ENCODE assay signal across 21 cellular contexts in the genomic region with DNA sequence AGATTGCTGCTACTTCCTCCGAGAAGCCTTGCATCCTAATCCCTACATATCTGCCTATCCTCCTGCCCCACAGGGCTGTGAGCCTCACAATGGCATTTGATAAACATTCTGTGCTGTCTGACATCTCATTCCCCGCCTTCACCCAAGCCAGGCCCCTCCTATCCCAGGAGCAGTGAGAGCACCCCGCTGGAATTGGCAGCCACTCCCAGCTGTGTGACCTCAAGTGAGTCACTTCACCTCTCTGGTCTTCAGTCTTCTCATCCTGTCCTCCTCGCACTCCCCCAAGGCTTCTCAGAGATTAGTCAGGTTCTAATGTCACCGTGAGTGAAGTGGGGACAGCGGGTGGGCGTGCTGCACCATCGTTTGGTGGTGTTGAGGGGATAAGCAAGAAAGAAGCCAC.
DNase-seq lines count a peak whose midpoint lies in the region; ATAC-seq, FAIRE-seq and TF ChIP-seq lines count a peak whose summit lies in the region.
"Had no signal": no experiment of that assay in that cellular context is flagged by ENCODE, and none has a peak within 500 bp of the region (broad histone marks: within the 10 kb centered on the region; RNA-seq: fewer than 3 reads in every experiment).

No MANE protein-coding gene starts in this region.

- no peaks in the 10 kb centered on the region for H3K9me3 ChIP-seq in A549
- H3K9me3 ChIP-seq in HCT116 (ENCODE audit: control insufficient read depth in 1 of 2, insufficient read depth in 1 of 2, low read depth in 1 of 2, low read length in 2 of 2): no peaks in the 10 kb centered on the region
- no peaks in the 10 kb centered on the region for H3K9me3 ChIP-seq in MM.1S (replicated peaks; ENCODE audit: insufficient read depth, low read length)
- H3K9me3 ChIP-seq: vagina had no signal

- CTCF ChIA-PET in A549 (lab: Yijun Ruan, JAX) (no interaction called here), HCT116 (lab: Charles Lee) (no interaction called here)

- intact Hi-C loops in HCT116 (cut with micrococcal nuclease): no loop called here

- DNase-seq in A549 (ENCODE audit: low read depth in 1 of 2, low spot score in 1 of 2): peak in 1 of 2 experiments; percentile 24
- no peak for DNase-seq in HCT116 (ENCODE audit: low read depth, low spot score)
- peak; percentile 49 for DNase-seq in T1000 (lab: John Stamatoyannopoulos, UW)
- DNase-seq in fibroblast of villous mesenchyme (ENCODE audit: low read depth): peak; percentile 11
- DNase-seq in MM.1S: no peak
- DNase-seq in HPDE6-E6E7 (ENCODE audit: extremely low spot score): no peak
- no peak for DNase-seq in activated CD4-positive, alpha-beta T cell treated with anti-CD3 and anti-CD28 coated beads for 48 hours
- DNase-seq: activated naive CD4-positive, alpha-beta T cell treated with anti-CD3 and anti-CD28 coated beads for 36 hours; CD4-positive, CD25-positive, alpha-beta regulatory T cell; DMS 273 treated with DMSO at 0.1 percent for 48 hours; Karpas-422; left colon; midbrain; NCI-H1105 treated with DMSO at 0.1 percent for 48 hours; NCI-H2107; NCI-H510A treated with DMSO at 0.1 percent for 48 hours; nephron progenitor cell had no signal

- H4K20me1 ChIP-seq in HCT116 (ENCODE audit: insufficient read depth) (no peaks in the 10 kb centered on the region), MM.1S (ENCODE audit: insufficient read depth, low read length) (no peaks in the 10 kb centered on the region)

- no peak for TF ChIP-seq POLR2A in A549 (IDR thresholded peaks at IDR 0.05; ENCODE audit: low read length)
- TF ChIP-seq POLR2A in HCT116 (IDR thresholded peaks at IDR 0.05; ENCODE audit: borderline replicate concordance, extremely low read depth, insufficient read depth, insufficient read length): no peak

- ATAC-seq in A549 (peak in 1 of 2 experiments; percentile 47; a peak in 3 of 6 replicates), HCT116 (peak; percentile 90), HG03432 (IDR thresholded peaks at IDR 0.05; ENCODE audit: unreplicated experiment) (no peak)
- ATAC-seq: left colon had no signal

- WGBS in A549 (ENCODE audit: missing lambda C conversion rate): 3% methylated on average over 8 of the region's 8 CpGs

- TF ChIP-seq RAD21 in A549 (conservative IDR thresholded peaks at IDR 0.05 in 1 of 2, IDR thresholded peaks at IDR 0.05 in 1 of 2): no peak
- no peak for TF ChIP-seq RAD21 in HCT116 (IDR thresholded peaks at IDR 0.05; ENCODE audit: low read depth)

- H3K9ac ChIP-seq in HCT116 (ENCODE audit: low read length) (no peak overlapping the region), MM.1S (ENCODE audit: low read length) (no peak overlapping the region)

- POLR2A ChIA-PET in A549 (lab: Yijun Ruan, JAX) (no interaction called here), HCT116 (lab: Charles Lee) (no interaction called here)

- RAD21 ChIA-PET in HCT116 (lab: Charles Lee; ENCODE audit: low non-redundant PET in 1 of 2, low total read pairs in 2 of 2, uncharacterized antibody in 2 of 2, unreplicated experiment in 2 of 2): interaction anchor here in 1 of 2 experiments (0.7 kb wide), 1 partner anchor 257 kb away, joined by 4 read pairs; no protein-coding TSS in a partner anchor

- H3K4me1 ChIP-seq in A549 (0 out of 3 replicates have a peak, but pooled peaks cover 4% of the 10 kb centered on the region), HCT116 (ENCODE audit: control insufficient read depth in 1 of 2, insufficient read depth in 2 of 2, low read length in 2 of 2) (peaks cover 16 to 24% of the 10 kb centered on the region in 2 experiments), MM.1S (ENCODE audit: low read length) (no peaks in the 10 kb centered on the region)
- H3K4me1 ChIP-seq: vagina had no signal

- no TSS peak for BruUV-seq in HCT116 (replicated peaks; lab: Mats Ljungman, UMichigan)

- no peak overlapping the region for H3K4me3 ChIP-seq in A549
- H3K4me3 ChIP-seq in HCT116 (replicated peaks in 1 of 2; ENCODE audit: low read depth in 1 of 2, low read length in 2 of 2): no peak overlapping the region
- H3K4me3 ChIP-seq in fibroblast of villous mesenchyme (ENCODE audit: low read depth, low read length): no peak overlapping the region
- no peak overlapping the region for H3K4me3 ChIP-seq in MM.1S (ENCODE audit: low read length)
- H3K4me3 ChIP-seq: vagina had no signal

- H3K4me2 ChIP-seq in A549: no peak overlapping the region
- peak overlapping the region; percentile 48 for H3K4me2 ChIP-seq in HCT116 (ENCODE audit: low read length)
- H3K4me2 ChIP-seq in MM.1S (ENCODE audit: low read depth, low read length): no peak overlapping the region

- no peaks in the 10 kb centered on the region for H3K36me3 ChIP-seq in HCT116 (ENCODE audit: control insufficient read depth in 1 of 2, insufficient read depth in 2 of 2, low read length in 2 of 2)
- H3K36me3 ChIP-seq in MM.1S (replicated peaks; ENCODE audit: insufficient read depth, low read length): no peaks in the 10 kb centered on the region
- H3K36me3 ChIP-seq: vagina had no signal

- no peaks in the 10 kb centered on the region for H3F3A ChIP-seq in MM.1S (ENCODE audit: insufficient read depth, low read length)

- FAIRE-seq in A549 (lab: Jason Lieb, UNC): no peak
- FAIRE-seq: astrocyte, GM12891 had no signal

- TF ChIP-seq CTCF in A549 (IDR thresholded peaks at IDR 0.05) (no peak), HCT116 (IDR thresholded peaks at IDR 0.05 in 2 of 3, conservative IDR thresholded peaks at IDR 0.05 in 1 of 3; ENCODE audit: borderline replicate concordance in 1 of 3, insufficient read depth in 1 of 3, low read depth in 2 of 3, low read length in 2 of 3) (no peak), fibroblast of villous mesenchyme (IDR thresholded peaks at IDR 0.05; ENCODE audit: insufficient read depth, low read depth, low read length) (no peak), MM.1S (IDR thresholded peaks at IDR 0.05; ENCODE audit: low read length) (no peak)

- no peaks in the 10 kb centered on the region for H3K79me2 ChIP-seq in HCT116 (ENCODE audit: insufficient read depth, low read length)
- no peaks in the 10 kb centered on the region for H3K79me2 ChIP-seq in MM.1S (ENCODE audit: low read length)

- no peaks in the 10 kb centered on the region for H3K9me2 ChIP-seq in HCT116 (ENCODE audit: insufficient read depth)
- H3K9me2 ChIP-seq in MM.1S (replicated peaks; ENCODE audit: insufficient read depth, low read length): no peaks in the 10 kb centered on the region

- no peak for TF ChIP-seq EP300 in A549 (IDR thresholded peaks at IDR 0.05)

- H2AFZ ChIP-seq in HCT116 (ENCODE audit: low read depth, low read length, poor library complexity, severe bottlenecking): no peak overlapping the region
- no peak overlapping the region for H2AFZ ChIP-seq in MM.1S (ENCODE audit: low read length)

- no peak overlapping the region for H3K27ac ChIP-seq in A549
- no peak overlapping the region for H3K27ac ChIP-seq in HCT116 (ENCODE audit: low read depth, low read length)
- H3K27ac ChIP-seq in MM.1S (ENCODE audit: low read length): no peak overlapping the region
- H3K27ac ChIP-seq: vagina had no signal

- H3K27me3 ChIP-seq in HCT116 (ENCODE audit: insufficient read depth, low read length) (no peaks in the 10 kb centered on the region), MM.1S (replicated peaks; ENCODE audit: insufficient read depth, low read length) (peaks cover 31% of the 10 kb centered on the region)
- H3K27me3 ChIP-seq: vagina had no signal

TF ChIP-seq in A549, 52 proteins besides CTCF, POLR2A, EP300 and RAD21:
- TF ChIP-seq GATA3 (IDR thresholded peaks at IDR 0.05; ENCODE audit: borderline replicate concordance) (no peak), ZFP36 (IDR thresholded peaks at IDR 0.05; ENCODE audit: borderline replicate concordance, partially characterized antibody) (peak; percentile 36)

TF ChIP-seq in HCT116, 20 proteins besides CTCF, POLR2A, EP300 and RAD21:
- TF ChIP-seq TCF7L2 (IDR thresholded peaks at IDR 0.05; ENCODE audit: borderline replicate concordance, extremely low read depth, insufficient read depth, insufficient read length): no peak
- no peak for TF ChIP-seq SRF (IDR thresholded peaks at IDR 0.05; ENCODE audit: low read depth)
- no peak for TF ChIP-seq YY1 (IDR thresholded peaks at IDR 0.05; ENCODE audit: extremely low read depth, insufficient replicate concordance, low read depth, low read length)
- TF ChIP-seq EZH2phosphoT487 (IDR thresholded peaks at IDR 0.05; ENCODE audit: borderline replicate concordance): no peak
- TF ChIP-seq CEBPB (IDR thresholded peaks at IDR 0.05; ENCODE audit: low read depth): no peak
- no peak for TF ChIP-seq ELF1 (IDR thresholded peaks at IDR 0.05; ENCODE audit: borderline replicate concordance, low read depth)
- no peak for TF ChIP-seq CBX3 (IDR thresholded peaks at IDR 0.05; ENCODE audit: low read depth)
- TF ChIP-seq EGR1 (IDR thresholded peaks at IDR 0.05; ENCODE audit: low read depth): no peak
- no peak for TF ChIP-seq JUND (IDR thresholded peaks at IDR 0.05)
- TF ChIP-seq POLR2AphosphoS5 (IDR thresholded peaks at IDR 0.05; ENCODE audit: low read depth, low read length): no peak

Comparison
In these comparisons a context has a peak if more than half of its experiments do, and no peak if none do; other contexts are left out.
1. DNase-seq: peak in T1000 (single experiment) and fibroblast of villous mesenchyme (single experiment); none in HCT116 (single experiment), MM.1S (single experiment), HPDE6-E6E7 (single experiment) and activated CD4-positive, alpha-beta T cell treated with anti-CD3 and anti-CD28 coated beads for 48 hours (single experiment).